Comparison of ENCODE assay signal across 1 cellular context in genomic region chr10:55474258-55474657, GRCh38.
TF ChIP-seq lines count a peak whose summit lies in the region.

No MANE protein-coding gene starts in this region.

TF ChIP-seq in K562, 482 proteins besides CTCF, POLR2A, EP300 and RAD21 (continued from another document):
- TF ChIP-seq ZNF609 (CRISPR knock-in tag; IDR thresholded peaks at IDR 0.05; ENCODE audit: borderline replicate concordance) (no peak), THRA (IDR thresholded peaks at IDR 0.05) (no peak), E2F4 (CRISPR knock-in tag; IDR thresholded peaks at IDR 0.05; ENCODE audit: low read depth) (no peak), SRSF1 (IDR thresholded peaks at IDR 0.05; ENCODE audit: low read depth, low read length) (no peak), NFIC (IDR thresholded peaks at IDR 0.05) (peak; percentile 97), ATF6 (CRISPR knock-in tag; IDR thresholded peaks at IDR 0.05) (no peak), SMAD1 (IDR thresholded peaks at IDR 0.05; ENCODE audit: low read depth, low read length, partially characterized antibody) (no peak), CHAMP1 (IDR thresholded peaks at IDR 0.05) (no peak), ZNF77 (CRISPR knock-in tag; IDR thresholded peaks at IDR 0.05) (no peak), POLR2AphosphoS2 (IDR thresholded peaks at IDR 0.05; ENCODE audit: low read length) (no peak), NR1H2 (CRISPR knock-in tag; IDR thresholded peaks at IDR 0.05) (no peak), PTBP1 (IDR thresholded peaks at IDR 0.05; ENCODE audit: low read depth, low read length) (no peak), CXXC5 (CRISPR knock-in tag; IDR thresholded peaks at IDR 0.05) (no peak), HNRNPL (IDR thresholded peaks at IDR 0.05; ENCODE audit: low read depth, low read length) (no peak), ZBTB5 (IDR thresholded peaks at IDR 0.05) (no peak)
TF ChIP-seq in K562: peak in this region for 2.
